Comparison of ENCODE assay signal across 9 cellular contexts in the genomic region with DNA sequence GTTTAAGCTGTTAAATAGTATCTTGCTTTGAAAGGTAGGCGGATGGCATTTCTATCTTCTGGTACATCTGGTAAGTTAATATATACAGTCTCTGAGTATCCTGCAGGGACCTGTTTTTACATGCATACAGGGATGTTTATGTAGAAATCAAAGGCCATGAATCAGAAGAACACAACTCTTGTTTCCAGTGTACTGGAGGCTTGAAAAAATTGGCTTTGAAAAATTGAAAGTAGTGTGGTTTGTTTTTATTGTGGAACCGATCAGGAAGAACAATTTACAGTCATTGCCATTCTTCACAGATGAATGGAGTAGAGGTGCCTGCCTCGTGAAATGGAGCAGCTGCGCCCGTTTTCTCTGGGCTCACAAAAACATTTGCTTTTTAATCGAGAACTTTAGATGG. TPM values are rescaled to one million over a fixed set of nuclear protein-coding genes. Genes with fewer than 3 reads are reported as not detected.
DNase-seq lines count a peak whose midpoint lies in the region; ATAC-seq, FAIRE-seq and TF ChIP-seq lines count a peak whose summit lies in the region.
"Had no signal": no experiment of that assay in that cellular context is flagged by ENCODE, and none has a peak within 500 bp of the region (broad histone marks: within the 10 kb centered on the region; RNA-seq: fewer than 3 reads in every experiment).

No MANE protein-coding gene starts in this region.

- H3K4me3 ChIP-seq in HAP-1 (no peak overlapping the region), endothelial cell of umbilical vein (replicated peaks in 1 of 3; ENCODE audit: insufficient read depth in 1 of 3, low read depth in 1 of 3, low read length in 3 of 3) (no peak overlapping the region)

- POLR2A ChIA-PET in endothelial cell of umbilical vein (lab: Charles Lee), result interaction anchor here (0.6 kb wide), 1 partner anchor 8 kb away, joined by 3 read pairs; no protein-coding TSS in a partner anchor

- no peaks in the 10 kb centered on the region for H3K79me2 ChIP-seq in endothelial cell of umbilical vein (ENCODE audit: control insufficient read depth, insufficient read depth, low read length)

- H3K4me1 ChIP-seq in HAP-1, result peaks cover 23% of the 10 kb centered on the region
- no peaks in the 10 kb centered on the region for H3K4me1 ChIP-seq in endothelial cell of umbilical vein (ENCODE audit: control insufficient read depth, extremely low read depth, insufficient read depth, low read length)

- no peaks in the 10 kb centered on the region for H3K9me3 ChIP-seq in HAP-1
- H3K9me3 ChIP-seq in endothelial cell of umbilical vein (replicated peaks; ENCODE audit: control insufficient read depth, insufficient read depth, low read length), result no peaks in the 10 kb centered on the region

- H3K27me3 ChIP-seq in HAP-1 (ENCODE audit: low read depth) (no peaks in the 10 kb centered on the region), endothelial cell of umbilical vein (ENCODE audit: control insufficient read depth in 2 of 2, insufficient read depth in 2 of 2, low read length in 2 of 2) (no peaks in the 10 kb centered on the region)

- no peak overlapping the region for H2AFZ ChIP-seq in endothelial cell of umbilical vein (ENCODE audit: low read depth, low read length)

- CTCF ChIA-PET in endothelial cell of umbilical vein (lab: Charles Lee), result interaction anchor here (1.2 to 1.5 kb wide), 4 partner anchors 12 to 91 kb away, joined by 3 to 6 read pairs (median 4); no protein-coding TSS in a partner anchor

- no peaks in the 10 kb centered on the region for H3K36me3 ChIP-seq in HAP-1 (replicated peaks)
- no peaks in the 10 kb centered on the region for H3K36me3 ChIP-seq in endothelial cell of umbilical vein (ENCODE audit: control insufficient read depth in 2 of 2, extremely low read depth in 1 of 2, insufficient read depth in 2 of 2, low read length in 2 of 2)

- H3K27ac ChIP-seq in endothelial cell of umbilical vein (ENCODE audit: insufficient read depth, low read depth, low read length), result no peak overlapping the region

- dilution Hi-C loops in endothelial cell of umbilical vein (cut with MboI; ENCODE audit: extremely low pct_ligation_motif_present, low sequenced_read_pairs), result no loop called here

- H4K20me1 ChIP-seq in endothelial cell of umbilical vein (replicated peaks; ENCODE audit: control insufficient read depth, extremely low read depth, insufficient read depth, low read length), result no peaks in the 10 kb centered on the region

- in situ Hi-C loops in HAP-1 (cut with MboI; ENCODE audit: low sequenced_read_pairs), result no loop called here

- H3K9ac ChIP-seq in endothelial cell of umbilical vein (replicated peaks; ENCODE audit: extremely low read depth, insufficient read depth, low read length), result no peak overlapping the region

- ATAC-seq in HG02571 (IDR thresholded peaks at IDR 0.05; ENCODE audit: unreplicated experiment), result no peak
- ATAC-seq: HCT116 had no signal

- BruUV-seq in endothelial cell of umbilical vein (replicated peaks; lab: Mats Ljungman, UMichigan), result no TSS peak

- TF ChIP-seq CTCF in endothelial cell of umbilical vein (IDR thresholded peaks at IDR 0.05; ENCODE audit: extremely low read depth in 1 of 2, insufficient read depth in 1 of 2, low read depth in 1 of 2, low read length in 2 of 2), result no peak

- H3K4me2 ChIP-seq in endothelial cell of umbilical vein (ENCODE audit: insufficient read depth, low read length), result no peak overlapping the region

- no peak for FAIRE-seq in endothelial cell of umbilical vein (lab: Jason Lieb, UNC)

- peak; percentile 88 for DNase-seq in DMS153 treated with DMSO at 0.1 percent for 48 hours (lab: John Stamatoyannopoulos, UW; ENCODE audit: unreplicated experiment)
- peak; percentile 29 to 39 for DNase-seq in HAP-1 (ENCODE audit: low spot score in 2 of 2)
- DNase-seq in NCI-H526 (lab: John Stamatoyannopoulos, UW), result peak; percentile 38
- peak; percentile 11 for DNase-seq in endothelial cell of umbilical vein (ENCODE audit: low read depth, low spot score)
- DNase-seq in activated effector memory CD4-positive, alpha-beta T cell treated with anti-CD3 and anti-CD28 coated beads, Interleukin-2, amount 50 U/mL, for 16 hours, result no peak
- DNase-seq in cardiac septum (ENCODE audit: low spot score), result no peak
- DNase-seq in NOMO-1 treated with DMSO at 0.1 percent for 48 hours (lab: John Stamatoyannopoulos, UW; ENCODE audit: unreplicated experiment), result no peak

- intact Hi-C loops in endothelial cell of umbilical vein (cut with micrococcal nuclease) (no loop called here), cardiac septum (cut with DNase I) (no loop called here)

- TF ChIP-seq POLR2A in endothelial cell of umbilical vein (IDR thresholded peaks at IDR 0.05; ENCODE audit: low read depth, low read length), result no peak

- H3K9me1 ChIP-seq in endothelial cell of umbilical vein (replicated peaks; ENCODE audit: control insufficient read depth, extremely low read depth, insufficient read depth, low read length), result no peaks in the 10 kb centered on the region

TF ChIP-seq in endothelial cell of umbilical vein, 7 proteins besides CTCF, POLR2A, EP300 and RAD21:
- no peak for TF ChIP-seq FOS (IDR thresholded peaks at IDR 0.05; ENCODE audit: borderline replicate concordance, insufficient read depth, low read length)
- TF ChIP-seq, protein P1, sequence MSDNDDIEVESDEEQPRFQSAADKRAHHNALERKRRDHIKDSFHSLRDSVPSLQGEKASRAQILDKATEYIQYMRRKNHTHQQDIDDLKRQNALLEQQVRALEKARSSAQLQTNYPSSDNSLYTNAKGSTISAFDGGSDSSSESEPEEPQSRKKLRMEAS (IDR thresholded peaks at IDR 0.05; ENCODE audit: insufficient read depth, insufficient read length), result no peak
- TF ChIP-seq MYC (IDR thresholded peaks at IDR 0.05; ENCODE audit: low read depth, low read length), result no peak

RNA-seq across cellular contexts. Expression of a gene that starts 54.0 kb away (rescaled TPM):
- 34.4 and 38.0 TPM in 2 replicates for total RNA-seq in endothelial cell of umbilical vein
- polyA plus RNA-seq in endothelial cell of umbilical vein, result 9.3 and 15.6 TPM in 2 replicates
- polyA plus RNA-seq in endothelial cell of umbilical vein (2011; cell fraction: cytosol; rRNA removed), result 19.0 and 26.9 TPM in 2 replicates
- 8.2 and 13.2 TPM in 2 replicates for polyA plus RNA-seq in endothelial cell of umbilical vein (2011; cell fraction: nucleus; rRNA removed)
- polyA plus RNA-seq in endothelial cell of umbilical vein (2012), result 19.2 and 39.9 TPM in 2 replicates
- polyA minus RNA-seq in endothelial cell of umbilical vein, result 3.8 and 5.1 TPM in 2 replicates
- 20.6 TPM for polyA minus RNA-seq in endothelial cell of umbilical vein (2011; cell fraction: cytosol; rRNA and poly(A)+ RNA removed)
- polyA minus RNA-seq in endothelial cell of umbilical vein (2011; cell fraction: nucleus; rRNA and poly(A)+ RNA removed), result 2.0 and 2.5 TPM in 2 replicates
- total RNA-seq in cardiac septum, result 18.4 TPM

Comparison
In these comparisons a context has a peak if more than half of its experiments do, and no peak if none do; other contexts are left out.
1. DNase-seq: peak in DMS153 treated with DMSO at 0.1 percent for 48 hours (single experiment), HAP-1 (2 of 2), NCI-H526 (2 of 2) and endothelial cell of umbilical vein (single experiment); none in activated effector memory CD4-positive, alpha-beta T cell treated with anti-CD3 and anti-CD28 coated beads, Interleukin-2, amount 50 U/mL, for 16 hours (single experiment), cardiac septum (single experiment) and NOMO-1 treated with DMSO at 0.1 percent for 48 hours (single experiment).